In genomic region chr16:79838860-79839259, GRCh38 we compare ENCODE assay signal across 24 cellular contexts.
DNase-seq lines count a peak whose midpoint lies in the region; ATAC-seq and TF ChIP-seq lines count a peak whose summit lies in the region.
"Had no signal": no experiment of that assay in that cellular context is flagged by ENCODE, and none has a peak within 500 bp of the region (broad histone marks: within the 10 kb centered on the region; RNA-seq: fewer than 3 reads in every experiment).

No MANE protein-coding gene starts in this region.

- H3K36me3 ChIP-seq in fibroblast of lung (ENCODE audit: control insufficient read depth, insufficient read depth, low read length) (no peaks in the 10 kb centered on the region), upper lobe of right lung (no peaks in the 10 kb centered on the region)
- H3K36me3 ChIP-seq: BLaER1, HAP-1, neutrophil, stomach had no signal

- no peaks in the 10 kb centered on the region for H3K27me3 ChIP-seq in fibroblast of lung (ENCODE audit: control insufficient read depth, insufficient read depth, low read length)
- H3K27me3 ChIP-seq in upper lobe of right lung, result no peaks in the 10 kb centered on the region
- H3K27me3 ChIP-seq: BLaER1, neutrophil, stomach had no signal

- H3K27ac ChIP-seq in fibroblast of lung (ENCODE audit: insufficient read depth, low read length), result no peak overlapping the region
- peak overlapping the region; percentile 42 for H3K27ac ChIP-seq in upper lobe of right lung
- H3K27ac ChIP-seq: 22Rv1, BLaER1, neutrophil had no signal

- TF ChIP-seq CTCF in fibroblast of lung (conservative IDR thresholded peaks at IDR 0.05 in 1 of 2, IDR thresholded peaks at IDR 0.05 in 1 of 2; ENCODE audit: low read depth in 1 of 2, low read length in 2 of 2) (no peak), upper lobe of right lung (IDR thresholded peaks at IDR 0.05) (no peak)

- no peak overlapping the region for H2AFZ ChIP-seq in fibroblast of lung (ENCODE audit: low read length)

- H3K4me1 ChIP-seq in fibroblast of lung (ENCODE audit: control insufficient read depth, extremely low read depth, insufficient read depth, low read length) (no peaks in the 10 kb centered on the region), upper lobe of right lung (peaks cover 6% of the 10 kb centered on the region)
- H3K4me1 ChIP-seq: HAP-1 had no signal

- DNase-seq in NCI-H748 (lab: John Stamatoyannopoulos, UW; ENCODE audit: unreplicated experiment) (peak; percentile 17), NCI-H748 treated with DMSO at 0.1 percent for 48 hours (lab: John Stamatoyannopoulos, UW) (no peak), fibroblast of lung (ENCODE audit: low read depth in 2 of 2) (peak in 1 of 2 donors; percentile 91), left kidney (ENCODE audit: low read depth, low spot score) (peak; percentile 38), upper lobe of right lung (no peak), COLO668 (lab: John Stamatoyannopoulos, UW; ENCODE audit: unreplicated experiment) (no peak)
- no peak for DNase-seq in stimulated activated naive CD4-positive, alpha-beta T cell treated with Interleukin-2 at 50 U/mL for 16 hours (lab: John Stamatoyannopoulos, UW)
- DNase-seq: activated CD4-positive, alpha-beta memory T cell treated with anti-CD3 and anti-CD28 coated beads, Interleukin-2, amount 10 ng/mL, durations not matched to agents 7 days and 5 days; activated CD4-positive, CD25-positive, alpha-beta regulatory T cell; activated naive CD4-positive, alpha-beta T cell treated with anti-CD3 and anti-CD28 coated beads for 36 hours; activated T-cell treated with anti-CD3 and anti-CD28 coated beads, Interleukin-2, amount 50 U/mL, for 1 hour; aorta; endodermal cell; kidney glomerular epithelial cell; MV-4-11; NCI-H1930; stimulated activated CD4-positive, alpha-beta T cell treated with anti-CD3 and anti-CD28 coated beads, Interleukin-4, amount 100 ng/mL, for 4 hours; stomach; T1000 had no signal

- no peaks in the 10 kb centered on the region for H4K20me1 ChIP-seq in fibroblast of lung (ENCODE audit: control insufficient read depth, extremely low read depth, insufficient read depth, low read length)
- H4K20me1 ChIP-seq: BLaER1 had no signal

- H3K4me2 ChIP-seq in fibroblast of lung (ENCODE audit: extremely low read depth, insufficient read depth, low read length), result peak overlapping the region; percentile 85
- H3K4me2 ChIP-seq: BLaER1 had no signal

- H3K9ac ChIP-seq in fibroblast of lung (ENCODE audit: insufficient read depth, low read length), result no peak overlapping the region
- H3K9ac ChIP-seq: BLaER1 had no signal

- intact Hi-C loops in upper lobe of right lung (cut with DNase I), result no loop called here

- peak overlapping the region in 2 of 4 experiments; percentile 26 to 60 for H3K4me3 ChIP-seq in fibroblast of lung (replicated peaks in 1 of 4; ENCODE audit: control extremely low read depth in 1 of 4, insufficient read depth in 1 of 4, low read depth in 3 of 4, low read length in 4 of 4)
- H3K4me3 ChIP-seq in upper lobe of right lung, result no peak overlapping the region
- H3K4me3 ChIP-seq: BLaER1, HAP-1, stomach had no signal

- no peaks in the 10 kb centered on the region for H3K79me2 ChIP-seq in fibroblast of lung (ENCODE audit: control insufficient read depth, insufficient read depth, low read length)

- H3K9me3 ChIP-seq in fibroblast of lung (ENCODE audit: control insufficient read depth, insufficient read depth, low read depth, low read length) (no peaks in the 10 kb centered on the region), upper lobe of right lung (no peaks in the 10 kb centered on the region)
- H3K9me3 ChIP-seq: HAP-1, neutrophil, stomach had no signal

- ATAC-seq in upper lobe of right lung (peak; percentile 47), GM21717 (IDR thresholded peaks at IDR 0.05; ENCODE audit: unreplicated experiment) (no peak)

Comparison
In these comparisons a context has a peak if more than half of its experiments do, and no peak if none do; other contexts are left out.
1. DNase-seq: peak in NCI-H748 (single experiment) and left kidney (single experiment); none in NCI-H748 treated with DMSO at 0.1 percent for 48 hours (single experiment), upper lobe of right lung (single experiment), stimulated activated naive CD4-positive, alpha-beta T cell treated with Interleukin-2 at 50 U/mL for 16 hours (single experiment) and COLO668 (single experiment).